8 cellular contexts compared by ENCODE assay signal in the genomic region with DNA sequence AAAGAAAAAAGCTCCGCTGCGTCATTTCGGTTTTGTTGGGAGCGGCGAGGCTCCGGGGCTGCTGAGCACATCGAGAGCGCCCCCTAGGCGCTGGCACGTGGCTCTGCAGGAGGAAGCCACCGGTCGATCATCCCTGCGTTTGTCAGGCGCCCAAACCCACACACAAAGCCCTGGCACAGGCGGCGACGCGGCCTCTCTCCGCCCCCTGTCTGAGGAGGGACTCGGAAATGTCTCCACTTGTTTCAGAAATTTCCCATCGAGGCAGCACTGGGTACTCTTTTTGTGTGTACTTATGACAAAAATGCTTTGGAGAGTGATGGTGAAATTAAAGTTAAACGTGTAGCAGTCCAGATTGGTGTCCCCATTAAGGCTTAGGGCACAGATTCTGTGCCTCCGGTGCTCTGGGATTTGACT.
A peak's percentile ranks its signal among the peaks of the same experiment; 100 is the strongest.
DNase-seq lines count a peak whose midpoint lies in the region; ATAC-seq and TF ChIP-seq lines count a peak whose summit lies in the region.

No MANE protein-coding gene starts in this region.

- no peaks in the 10 kb centered on the region for H3K36me3 ChIP-seq in BLaER1 treated with 17β-estradiol and CSF1 and Interleukin-3, amounts not matched to agents 10 nM and 100 nM
- H3K36me3 ChIP-seq in left ventricle myocardium inferior (no peaks in the 10 kb centered on the region), vagina (no peaks in the 10 kb centered on the region)

- no peaks in the 10 kb centered on the region for H3K36me3 Mint-ChIP-seq in activated naive CD4-positive, alpha-beta T cell treated with anti-CD3 and anti-CD28 coated beads, Interleukin-2, amount 10 ng/mL, durations not matched to agents 7 days and 5 days

- peaks cover 6% of the 10 kb centered on the region for H3K27me3 Mint-ChIP-seq in activated naive CD4-positive, alpha-beta T cell treated with anti-CD3 and anti-CD28 coated beads, Interleukin-2, amount 10 ng/mL, durations not matched to agents 7 days and 5 days

- H3K4me3 Mint-ChIP-seq in activated naive CD4-positive, alpha-beta T cell treated with anti-CD3 and anti-CD28 coated beads, Interleukin-2, amount 10 ng/mL, durations not matched to agents 7 days and 5 days, result no peak overlapping the region

- ATAC-seq in GM19023 (IDR thresholded peaks at IDR 0.05; ENCODE audit: unreplicated experiment) (peak; percentile 77), sciatic nerve (peak; percentile 45)

- DNase-seq in HL-60 (ENCODE audit: low read depth in 1 of 2, low spot score in 1 of 2), result peak; percentile 17 to 45
- DNase-seq in NCI-H82 (lab: John Stamatoyannopoulos, UW), result peak; percentile 85
- DNase-seq in activated naive CD4-positive, alpha-beta T cell treated with anti-CD3 and anti-CD28 coated beads, Interleukin-2, amount 10 ng/mL, durations not matched to agents 7 days and 5 days, result peak; percentile 60
- peak; percentile 27 for DNase-seq in left ventricle myocardium inferior
- peak; percentile 58 for DNase-seq in sciatic nerve (ENCODE audit: low spot score)
- no peak for DNase-seq in vagina (ENCODE audit: extremely low spot score in 2 of 2)

- H3K27ac Mint-ChIP-seq in activated naive CD4-positive, alpha-beta T cell treated with anti-CD3 and anti-CD28 coated beads, Interleukin-2, amount 10 ng/mL, durations not matched to agents 7 days and 5 days, result no peak overlapping the region

- no peaks in the 10 kb centered on the region for H3K9me3 ChIP-seq in BLaER1 treated with 17β-estradiol and CSF1 and Interleukin-3, amounts not matched to agents 10 nM and 100 nM (replicated peaks in 1 of 11)
- H3K9me3 ChIP-seq in left ventricle myocardium inferior (replicated peaks), result no peaks in the 10 kb centered on the region
- no peaks in the 10 kb centered on the region for H3K9me3 ChIP-seq in vagina

- CTCF ChIA-PET in activated naive CD4-positive, alpha-beta T cell treated with anti-CD3 and anti-CD28 coated beads, Interleukin-2, amount 10 ng/mL, durations not matched to agents 7 days and 5 days (lab: Charles Lee), result no interaction called here

- no peaks in the 10 kb centered on the region; a peak in 3 of 22 replicates for H4K20me1 ChIP-seq in BLaER1 treated with 17β-estradiol and CSF1 and Interleukin-3, amounts not matched to agents 10 nM and 100 nM

- H3K27me3 ChIP-seq in BLaER1 treated with 17β-estradiol and CSF1 and Interleukin-3, amounts not matched to agents 10 nM and 100 nM, result peaks cover 0 to 8% (median 5%) of the 10 kb centered on the region in 11 experiments; a peak in 9 of 22 replicates
- H3K27me3 ChIP-seq in HL-60 (ENCODE audit: insufficient read depth, poor library complexity, severe bottlenecking) (peaks cover 5% of the 10 kb centered on the region), left ventricle myocardium inferior (ENCODE audit: low read depth) (peaks cover 39% of the 10 kb centered on the region), vagina (no peaks in the 10 kb centered on the region)

- TF ChIP-seq POLR2A in vagina (IDR thresholded peaks at IDR 0.05), result no peak

- H3K4me2 ChIP-seq in BLaER1 treated with 17β-estradiol and CSF1 and Interleukin-3, amounts not matched to agents 10 nM and 100 nM, result peak overlapping the region; percentile 6 to 66 (median 42); a peak in 16 of 22 replicates

- H3K9ac ChIP-seq in BLaER1 treated with 17β-estradiol and CSF1 and Interleukin-3, amounts not matched to agents 10 nM and 100 nM, result no peak overlapping the region

- no peak overlapping the region; a peak in 4 of 20 replicates for H3K4me3 ChIP-seq in BLaER1 treated with 17β-estradiol and CSF1 and Interleukin-3, amounts not matched to agents 10 nM and 100 nM
- H3K4me3 ChIP-seq in HL-60 (replicated peaks; ENCODE audit: insufficient read depth, low read length) (no peak overlapping the region), left ventricle myocardium inferior (no peak overlapping the region), vagina (no peak overlapping the region)

- H3K4me1 ChIP-seq in BLaER1 treated with 17β-estradiol and CSF1 and Interleukin-3, amounts not matched to agents 10 nM and 100 nM, result peaks cover 0 to 2% (median 0%) of the 10 kb centered on the region in 10 experiments; a peak in 3 of 20 replicates
- peaks cover 3% of the 10 kb centered on the region for H3K4me1 ChIP-seq in left ventricle myocardium inferior
- H3K4me1 ChIP-seq in vagina, result no peaks in the 10 kb centered on the region

- intact Hi-C loops in left ventricle myocardium inferior (cut with micrococcal nuclease) (loop anchor here (10.0 kb wide), 1 partner anchor 413 kb away; no protein-coding TSS in a partner anchor), sciatic nerve (cut with DNase I) (no loop called here), vagina (cut with DNase I) (no loop called here)

- H3K9me3 Mint-ChIP-seq in activated naive CD4-positive, alpha-beta T cell treated with anti-CD3 and anti-CD28 coated beads, Interleukin-2, amount 10 ng/mL, durations not matched to agents 7 days and 5 days, result peaks cover 3% of the 10 kb centered on the region

- no peak overlapping the region for H3K27ac ChIP-seq in BLaER1 treated with 17β-estradiol and CSF1 and Interleukin-3, amounts not matched to agents 10 nM and 100 nM
- H3K27ac ChIP-seq in HL-60 (replicated peaks) (no peak overlapping the region), left ventricle myocardium inferior (replicated peaks) (no peak overlapping the region), vagina (no peak overlapping the region)

- TF ChIP-seq CTCF in HL-60 (IDR thresholded peaks at IDR 0.05; ENCODE audit: insufficient read depth, low read length), result peak; percentile 77
- TF ChIP-seq CTCF in left ventricle myocardium inferior (IDR thresholded peaks at IDR 0.05; ENCODE audit: borderline replicate concordance), result peak; percentile 81
- peak in 1 of 3 experiments; percentile 22 for TF ChIP-seq CTCF in vagina (IDR thresholded peaks at IDR 0.05)

- H3K4me1 Mint-ChIP-seq in activated naive CD4-positive, alpha-beta T cell treated with anti-CD3 and anti-CD28 coated beads, Interleukin-2, amount 10 ng/mL, durations not matched to agents 7 days and 5 days, result no peaks in the 10 kb centered on the region

Comparison
In these comparisons a context has a peak if more than half of its experiments do, and no peak if none do; other contexts are left out.
1. DNase-seq: peak in HL-60 (2 of 2), NCI-H82 (single experiment), activated naive CD4-positive, alpha-beta T cell treated with anti-CD3 and anti-CD28 coated beads, Interleukin-2, amount 10 ng/mL, durations not matched to agents 7 days and 5 days (single experiment), left ventricle myocardium inferior (single experiment) and sciatic nerve (single experiment); none in vagina (0 of 2).